14 cellular contexts compared by ENCODE assay signal in genomic region chr16:24825696-24826095, GRCh38.
"Had no signal": no experiment of that assay in that cellular context is flagged by ENCODE, and none has a peak within 500 bp of the region (broad histone marks: within the 10 kb centered on the region; RNA-seq: fewer than 3 reads in every experiment).

No MANE protein-coding gene starts in this region.

- H3K4me3 Mint-ChIP-seq: activated CD4-positive, alpha-beta T cell treated with anti-CD3 and anti-CD28 coated beads, Interleukin-2, amount 10 ng/mL, durations not matched to agents 7 days and 5 days; neural crest cell had no signal

- H3K9me3 ChIP-seq: ovary, thoracic aorta had no signal

- H3K4me1 Mint-ChIP-seq: activated CD4-positive, alpha-beta T cell treated with anti-CD3 and anti-CD28 coated beads, Interleukin-2, amount 10 ng/mL, durations not matched to agents 7 days and 5 days; neural crest cell had no signal

- DNase-seq: activated CD4-positive, alpha-beta T cell treated with anti-CD3 and anti-CD28 coated beads, Interleukin-2, amount 10 ng/mL, durations not matched to agents 7 days and 5 days; activated CD4-positive, CD25-positive, alpha-beta regulatory T cell; activated effector memory CD4-positive, alpha-beta T cell treated with anti-CD3 and anti-CD28 coated beads, Interleukin-2, amount 50 U/mL, for 16 hours; activated T-cell treated with anti-CD3 and anti-CD28 coated beads, Interleukin-2, amount 50 U/mL, for 1 hour; central memory CD4-positive, alpha-beta T cell; effector memory CD4-positive, alpha-beta T cell; erythroblast; ovary; stimulated activated CD4-positive, alpha-beta T cell treated with anti-CD3 and anti-CD28 coated beads, Interleukin-2, amount 100 ng/mL, for 48 hours; stimulated activated naive CD8-positive, alpha-beta T cell treated with anti-CD3 and anti-CD28 coated beads, Interleukin-15, Interleukin-2, amounts not matched to agents 100 U/mL and 50 U/mL, for 24 hours; T-helper 2 cell had no signal

- H3K27ac ChIP-seq: ovary had no signal

- ATAC-seq: SK-N-SH treated with all-trans-retinoic acid at 6 μM for 48 hours; stimulated activated naive CD8-positive, alpha-beta T cell treated with anti-CD3 and anti-CD28 coated beads, Interleukin-15, Interleukin-2, amounts not matched to agents 100 U/mL and 50 U/mL, for 24 hours had no signal

- H3K36me3 ChIP-seq: ovary had no signal

- H3K27ac Mint-ChIP-seq: activated CD4-positive, alpha-beta T cell treated with anti-CD3 and anti-CD28 coated beads, Interleukin-2, amount 10 ng/mL, durations not matched to agents 7 days and 5 days had no signal

- H3K27me3 Mint-ChIP-seq: activated CD4-positive, alpha-beta T cell treated with anti-CD3 and anti-CD28 coated beads, Interleukin-2, amount 10 ng/mL, durations not matched to agents 7 days and 5 days had no signal

- H3K9me3 Mint-ChIP-seq: activated CD4-positive, alpha-beta T cell treated with anti-CD3 and anti-CD28 coated beads, Interleukin-2, amount 10 ng/mL, durations not matched to agents 7 days and 5 days; neural crest cell had no signal

- H3K27me3 ChIP-seq: ovary had no signal

- H3K4me3 ChIP-seq: ovary, thoracic aorta had no signal
